In the genomic region with DNA sequence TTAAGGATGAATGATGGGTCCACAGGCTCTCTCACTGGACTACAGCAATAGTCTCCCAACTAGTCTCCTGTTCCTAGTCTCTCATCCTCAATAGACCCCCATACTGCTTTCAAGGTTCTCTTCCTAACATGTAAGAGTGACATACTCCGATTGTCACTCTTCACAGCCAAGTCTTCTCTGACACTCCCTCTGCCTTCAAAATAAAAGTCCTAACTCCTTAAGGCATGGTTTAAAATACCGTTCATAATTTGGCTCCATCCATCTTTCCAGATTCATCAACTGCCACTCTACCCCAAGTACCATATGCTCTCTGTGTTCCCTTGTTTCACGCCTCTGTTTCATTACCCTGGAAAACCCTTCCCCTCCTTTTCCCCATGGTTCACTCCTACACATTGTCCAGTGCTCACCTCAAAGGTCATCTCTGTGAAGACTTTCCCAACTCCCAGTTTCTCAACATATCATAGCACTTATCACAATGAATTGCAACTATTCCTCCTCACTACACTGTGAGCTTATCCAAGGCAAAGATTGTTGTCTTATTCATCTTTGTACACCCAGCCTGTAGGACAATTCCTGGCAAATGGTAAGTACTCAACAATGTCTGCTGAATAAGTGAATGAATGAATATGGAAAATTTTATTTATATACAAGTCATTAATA, we compare ENCODE assay signal across 16 cellular contexts. TPM values are rescaled to one million over a fixed set of nuclear protein-coding genes. Genes with fewer than 3 reads are reported as not detected.
DNase-seq lines count a peak whose midpoint lies in the region; ATAC-seq, FAIRE-seq and TF ChIP-seq lines count a peak whose summit lies in the region.
"Had no signal": no experiment of that assay in that cellular context is flagged by ENCODE, and none has a peak within 500 bp of the region (broad histone marks: within the 10 kb centered on the region; RNA-seq: fewer than 3 reads in every experiment).

No MANE protein-coding gene starts in this region.

- H3K4me3 Mint-ChIP-seq in activated CD8-positive, alpha-beta T cell treated with anti-CD3 and anti-CD28 coated beads for 36 hours, result no peak overlapping the region
- H3K4me3 Mint-ChIP-seq: CD8-positive, alpha-beta memory T cell; GM23338 had no signal

- POLR2A ChIA-PET in K562 (lab: Yijun Ruan, JAX), result no interaction called here
- POLR2A ChIA-PET in activated CD8-positive, alpha-beta T cell treated with anti-CD3 and anti-CD28 coated beads for 36 hours (lab: Charles Lee), result no interaction called here

- H4K8ac ChIP-seq in trophoblast cell (ENCODE audit: low read depth, low read length), result no peak overlapping the region

- no peak for TF ChIP-seq POLR2A in K562 (conservative IDR thresholded peaks at IDR 0.05)
- TF ChIP-seq POLR2A in adrenal gland (IDR thresholded peaks at IDR 0.05), result no peak

- 59 to 70% methylated on average over 3 of the region's 3 CpGs for WGBS in GM23248 (ENCODE audit: low coverage in 1 of 2, low lambda C conversion rate in 2 of 2, missing lambda C conversion rate in 2 of 2), 2 experiments
- WGBS in K562 (ENCODE audit: insufficient coverage, low coverage, missing lambda C conversion rate), result 0% methylated on average over 3 of the region's 3 CpGs
- WGBS in trophoblast cell (ENCODE audit: extremely low coverage, insufficient coverage, insufficient read length), result no CpG with 5 or more reads among the region's 3 CpGs
- WGBS in adrenal gland, 4 donors, result 65 to 86% (median 75%) methylated on average over 3 of the region's 3 CpGs

- H3K79me2 ChIP-seq in GM23248 (ENCODE audit: insufficient read depth) (no peaks in the 10 kb centered on the region), K562 (ENCODE audit: control insufficient read depth, insufficient read depth, low read length) (no peaks in the 10 kb centered on the region), trophoblast cell (ENCODE audit: control insufficient read depth, insufficient read depth, low read length, poor library complexity) (no peaks in the 10 kb centered on the region)

- no peaks in the 10 kb centered on the region for H3K9me2 ChIP-seq in GM23248 (ENCODE audit: insufficient read depth)

- H2AK5ac ChIP-seq in trophoblast cell (ENCODE audit: low read length), result no peak overlapping the region

- no peak for FAIRE-seq in K562 (lab: Jason Lieb, UNC)
- FAIRE-seq: GM12892 had no signal

- no peaks in the 10 kb centered on the region for H3K9me1 ChIP-seq in K562 (ENCODE audit: control insufficient read depth, insufficient read depth, low read length)

- no peak overlapping the region for H4K91ac ChIP-seq in trophoblast cell (ENCODE audit: low read depth, low read length)

- in situ Hi-C loops in GM23248 (cut with MboI) (no loop called here), K562 (cut with MboI) (no loop called here)

- H3K27me3 Mint-ChIP-seq in activated CD8-positive, alpha-beta T cell treated with anti-CD3 and anti-CD28 coated beads for 36 hours, result no peaks in the 10 kb centered on the region

- H3K36me3 ChIP-seq in GM23248 (ENCODE audit: low read depth), result peaks cover 6% of the 10 kb centered on the region; the same call in 1 of the 2 replicates
- no peaks in the 10 kb centered on the region for H3K36me3 ChIP-seq in K562 (ENCODE audit: control insufficient read depth, insufficient read depth, low read length)
- H3K36me3 ChIP-seq in trophoblast cell (ENCODE audit: control insufficient read depth in 1 of 2, insufficient read depth in 2 of 2, low read length in 2 of 2), result peaks cover 14 to 27% of the 10 kb centered on the region in 2 experiments
- peaks cover 0 to 47% of the 10 kb centered on the region in 2 donors for H3K36me3 ChIP-seq in adrenal gland (replicated peaks in 1 of 2)

- H3K4ac ChIP-seq in trophoblast cell (ENCODE audit: low read depth, low read length), result no peak overlapping the region

- H3K27me3 ChIP-seq in GM23248 (replicated peaks; ENCODE audit: insufficient read depth) (no peaks in the 10 kb centered on the region), K562 (ENCODE audit: control insufficient read depth in 2 of 2, insufficient read depth in 2 of 2, low read length in 2 of 2) (no peaks in the 10 kb centered on the region), trophoblast cell (ENCODE audit: insufficient read depth, low read length) (no peaks in the 10 kb centered on the region), adrenal gland (no peaks in the 10 kb centered on the region)

- no peak overlapping the region for H3K14ac ChIP-seq in trophoblast cell (ENCODE audit: low read length)

- CTCF ChIA-PET in K562 (lab: Yijun Ruan, JAX; ENCODE audit: low intra/inter-chr PET ratio), result no interaction called here
- CTCF ChIA-PET in activated CD8-positive, alpha-beta T cell treated with anti-CD3 and anti-CD28 coated beads for 36 hours (lab: Charles Lee), result no interaction called here

- no peak overlapping the region for H3K4me2 ChIP-seq in GM23248 (ENCODE audit: unreplicated experiment)
- H3K4me2 ChIP-seq in K562 (ENCODE audit: insufficient read depth, low read length), result no peak overlapping the region
- H3K4me2 ChIP-seq in trophoblast cell (ENCODE audit: low read length), result no peak overlapping the region
- H3K4me2 ChIP-seq: GM23338 had no signal

- peak overlapping the region; percentile 70; the same call in 1 of the 2 replicates for H3K27ac ChIP-seq in GM23248
- no peak overlapping the region for H3K27ac ChIP-seq in K562 (ENCODE audit: extremely low read depth, low read depth, low read length)
- no peak overlapping the region for H3K27ac ChIP-seq in trophoblast cell (ENCODE audit: low read depth, low read length)
- no peak overlapping the region for H3K27ac ChIP-seq in adrenal gland

- no peak overlapping the region for H2BK120ac ChIP-seq in trophoblast cell (ENCODE audit: insufficient read depth, low read length, poor library complexity)

- peaks cover 3% of the 10 kb centered on the region for H3K4me1 Mint-ChIP-seq in activated CD8-positive, alpha-beta T cell treated with anti-CD3 and anti-CD28 coated beads for 36 hours (ENCODE audit: low read depth)
- H3K4me1 Mint-ChIP-seq: CD8-positive, alpha-beta memory T cell; GM23338 had no signal

- no TSS peak for BruUV-seq in K562 (replicated peaks; lab: Mats Ljungman, UMichigan)

- H2BK12ac ChIP-seq in trophoblast cell (ENCODE audit: low read length), result no peak overlapping the region

- no peak for TF ChIP-seq EP300 in K562 (IDR thresholded peaks at IDR 0.05; ENCODE audit: low read length)

- peaks cover 27% of the 10 kb centered on the region for H3F3A ChIP-seq in GM23248 (ENCODE audit: insufficient read depth)

- H4K12ac ChIP-seq in trophoblast cell (ENCODE audit: low read depth, low read length), result no peak overlapping the region

- no peak overlapping the region for H3K4me3 ChIP-seq in GM23248
- no peak overlapping the region for H3K4me3 ChIP-seq in K562
- H3K4me3 ChIP-seq in trophoblast cell (ENCODE audit: low read depth, low read length), result no peak overlapping the region
- H3K4me3 ChIP-seq in adrenal gland, result no peak overlapping the region
- H3K4me3 ChIP-seq: GM23338, HAP-1 had no signal

- H3K4me1 ChIP-seq in GM23248 (ENCODE audit: insufficient read depth) (peaks cover 34% of the 10 kb centered on the region), K562 (replicated peaks in 1 of 2; ENCODE audit: control insufficient read depth in 2 of 2, insufficient read depth in 2 of 2, low read length in 2 of 2) (no peaks in the 10 kb centered on the region), trophoblast cell (ENCODE audit: control insufficient read depth in 1 of 2, insufficient read depth in 2 of 2, low read length in 2 of 2) (no peaks in the 10 kb centered on the region), adrenal gland (replicated peaks in 1 of 2) (no peaks in the 10 kb centered on the region)
- H3K4me1 ChIP-seq: Caco-2, HAP-1 had no signal

- H2AFZ ChIP-seq in GM23248, result no peak overlapping the region
- no peak overlapping the region for H2AFZ ChIP-seq in K562 (ENCODE audit: low read depth, low read length)
- H2AFZ ChIP-seq in trophoblast cell (ENCODE audit: insufficient read depth, low read length, poor library complexity), result no peak overlapping the region
- H2AFZ ChIP-seq: GM23338 had no signal

- no peak for TF ChIP-seq RAD21 in K562 (CRISPR knock-in tag; conservative IDR thresholded peaks at IDR 0.05 in 1 of 2, IDR thresholded peaks at IDR 0.05 in 1 of 2)

- H4K20me1 ChIP-seq in GM23248 (ENCODE audit: insufficient read depth) (no peaks in the 10 kb centered on the region), K562 (replicated peaks; ENCODE audit: control insufficient read depth, insufficient read depth, low read length) (no peaks in the 10 kb centered on the region)

- H3K23ac ChIP-seq in trophoblast cell (ENCODE audit: low read length), result no peak overlapping the region

- no peaks in the 10 kb centered on the region for H3K79me1 ChIP-seq in trophoblast cell (ENCODE audit: low read length)

- intact Hi-C loops in K562 (cut with micrococcal nuclease) (no loop called here), adrenal gland (cut with DNase I) (no loop called here)
- intact Hi-C loops in activated CD8-positive, alpha-beta T cell treated with anti-CD3 and anti-CD28 coated beads for 36 hours (cut with micrococcal nuclease), result no loop called here

- no peaks in the 10 kb centered on the region for H3K36me3 Mint-ChIP-seq in activated CD8-positive, alpha-beta T cell treated with anti-CD3 and anti-CD28 coated beads for 36 hours (ENCODE audit: low read depth)
- H3K36me3 Mint-ChIP-seq: CD8-positive, alpha-beta memory T cell had no signal

- H3K9me3 Mint-ChIP-seq in activated CD8-positive, alpha-beta T cell treated with anti-CD3 and anti-CD28 coated beads for 36 hours, result no peaks in the 10 kb centered on the region
- H3K9me3 Mint-ChIP-seq: CD8-positive, alpha-beta memory T cell; GM23338 had no signal

- H3K18ac ChIP-seq in trophoblast cell (ENCODE audit: low read length), result no peak overlapping the region

- H2BK5ac ChIP-seq in trophoblast cell (ENCODE audit: low read depth, low read length, poor library complexity), result no peak overlapping the region

- no peaks in the 10 kb centered on the region for H3K9me3 ChIP-seq in GM23248 (ENCODE audit: low read depth)
- no peaks in the 10 kb centered on the region for H3K9me3 ChIP-seq in K562 (replicated peaks; ENCODE audit: control insufficient read depth, insufficient read depth, low read depth, low read length)
- H3K9me3 ChIP-seq in trophoblast cell (ENCODE audit: insufficient read depth, low read depth, low read length), result no peaks in the 10 kb centered on the region
- no peaks in the 10 kb centered on the region for H3K9me3 ChIP-seq in adrenal gland (replicated peaks in 1 of 3)
- H3K9me3 ChIP-seq: Caco-2, HAP-1 had no signal

- ATAC-seq in K562, result no peak
- no peak for ATAC-seq in activated CD8-positive, alpha-beta T cell treated with anti-CD3 and anti-CD28 coated beads for 36 hours
- ATAC-seq in GM18498 (IDR thresholded peaks at IDR 0.05; ENCODE audit: unreplicated experiment), result no peak
- ATAC-seq: GM23338 had no signal

- TF ChIP-seq CTCF in K562 (IDR thresholded peaks at IDR 0.05 in 2 of 3, conservative IDR thresholded peaks at IDR 0.05 in 1 of 3; ENCODE audit: insufficient read depth in 2 of 3, low read depth in 1 of 3, low read length in 3 of 3) (no peak), adrenal gland (IDR thresholded peaks at IDR 0.05) (no peak)
- TF ChIP-seq CTCF in activated CD8-positive, alpha-beta T cell treated with anti-CD3 and anti-CD28 coated beads for 36 hours (IDR thresholded peaks at IDR 0.05), result no peak

- H3K9ac ChIP-seq in GM23248 (no peak overlapping the region), K562 (ENCODE audit: insufficient read depth in 1 of 2, low read depth in 2 of 2, low read length in 2 of 2) (no peak overlapping the region), trophoblast cell (ENCODE audit: low read length) (no peak overlapping the region)

- H3K27ac Mint-ChIP-seq in activated CD8-positive, alpha-beta T cell treated with anti-CD3 and anti-CD28 coated beads for 36 hours, result no peak overlapping the region
- H3K27ac Mint-ChIP-seq: CD8-positive, alpha-beta memory T cell; GM23338 had no signal

- DNase-seq in GM23248, result no peak
- peak; percentile 28 for DNase-seq in M059J (ENCODE audit: low read depth)
- no peak for DNase-seq in K562 (ENCODE audit: extremely low read depth in 1 of 4, low spot score in 3 of 4)
- DNase-seq in trophoblast cell, result peak; percentile 16 to 65
- DNase-seq in activated CD8-positive, alpha-beta T cell treated with anti-CD3 and anti-CD28 coated beads for 36 hours, result no peak
- no peak for DNase-seq in adrenal gland
- no peak for DNase-seq in SKM-1 (lab: John Stamatoyannopoulos, UW; ENCODE audit: unreplicated experiment)
- DNase-seq: Caco-2; CD8-positive, alpha-beta memory T cell; DND-41; GDM1; KG1 had no signal

RNA-seq across cellular contexts. Expression of a gene that starts 26.0 kb away (rescaled TPM):
- total RNA-seq in GM23248 (2014; rRNA removed; shearing (Covaris generic)), result 36.9 and 40.7 TPM in 2 replicates
- polyA plus RNA-seq in GM23248 (2016; fragmentation: Nextera tagmentation; extraction: Ambion mirVana), result 36.3 and 38.5 TPM in 2 replicates
- 95.1 and 142 TPM in 2 replicates for total RNA-seq in M059J (2014; rRNA removed; shearing (Covaris generic))
- 0.42 and 1.4 TPM in 2 replicates for total RNA-seq in K562 (2011; cell fraction: chromatin; rRNA removed; ENCODE audit: low replicate concordance)
- total RNA-seq in K562 (2011; cell fraction: nucleolus; rRNA removed), result 0.13 and 0.17 TPM in 2 replicates
- total RNA-seq in K562 (2011; cell fraction: nucleoplasm; rRNA removed), result 0.37 and 0.38 TPM in 2 replicates
- total RNA-seq in K562 (2014; rRNA removed), result 1.1 and 1.7 TPM in 2 replicates
- 2.0 and 2.6 TPM in 2 replicates for total RNA-seq in K562 (2014; rRNA removed; fragmentation: Illumina TruSeq; extraction: Trizol)
- 3.0 and 3.1 TPM in 2 replicates for total RNA-seq in K562 (2015; rRNA removed; fragmentation: Illumina TruSeq; extraction: Trizol)
- 1.7 TPM in 2 replicates for total RNA-seq in K562 (2021)
- polyA plus RNA-seq in K562 (2011; rRNA removed), result 0.68 and 2.9 TPM in 2 replicates
- polyA plus RNA-seq in K562 (2011; cell fraction: cytosol; rRNA removed), result 0.27 and 0.34 TPM in 2 replicates
- polyA plus RNA-seq in K562 (2011; cell fraction: nucleus; rRNA removed), result 0.25 and 0.48 TPM in 2 replicates
- polyA plus RNA-seq in K562 (2012), result 2.1 and 2.3 TPM in 2 replicates
- 1.8 and 2.4 TPM in 2 replicates for polyA plus RNA-seq in K562 (2014; fragmentation: Illumina TruSeq; extraction: Trizol)
- polyA plus RNA-seq in K562 (2014; fragmentation: Nextera tagmentation; extraction: Ambion mirVana), result under 1 TPM; 0.42 to 0.52 TPM
- 1.8 and 2.0 TPM in 2 replicates for polyA plus RNA-seq in K562 (2014; rRNA removed)
- polyA minus RNA-seq in K562 (2011; rRNA and poly(A)+ RNA removed), result 1.2 and 2.8 TPM in 2 replicates
- polyA minus RNA-seq in K562 (2011; cell fraction: cytosol; rRNA and poly(A)+ RNA removed), result 0.73 and 1.0 TPM in 2 replicates
- 0.67 and 0.78 TPM in 2 replicates for polyA minus RNA-seq in K562 (2011; cell fraction: nucleus; rRNA and poly(A)+ RNA removed)
- polyA plus RNA-seq in trophoblast cell (2013), result 68.6 and 70.1 TPM in 2 replicates
- under 1 TPM; 0.25 to 0.34 TPM for total RNA-seq in activated CD8-positive, alpha-beta T cell treated with anti-CD3 and anti-CD28 coated beads for 36 hours
- 100 to 1,000 TPM in 5 of 8 donors, 10 to 100 TPM in 3; 85.2 to 160 (median 110) TPM for total RNA-seq in adrenal gland
- 100 to 1,000 TPM in 1 of 3 donors, 10 to 100 TPM in 2; 31.0 to 117 (median 37.0) TPM for polyA plus RNA-seq in adrenal gland

RNA-seq across cellular contexts. Expression of a gene that starts 42.8 kb away (rescaled TPM):
- 13.0 and 17.2 TPM in 2 replicates for total RNA-seq in GM23248 (2014; rRNA removed; shearing (Covaris generic))
- polyA plus RNA-seq in GM23248 (2016; fragmentation: Nextera tagmentation; extraction: Ambion mirVana), result 10.5 and 10.6 TPM in 2 replicates
- 31.8 and 44.7 TPM in 2 replicates for total RNA-seq in M059J (2014; rRNA removed; shearing (Covaris generic))
- total RNA-seq in K562 (2011; cell fraction: chromatin; rRNA removed; ENCODE audit: low replicate concordance), result 22.0 and 56.3 TPM in 2 replicates
- total RNA-seq in K562 (2011; cell fraction: nucleolus; rRNA removed), result 11.2 and 14.5 TPM in 2 replicates
- total RNA-seq in K562 (2011; cell fraction: nucleoplasm; rRNA removed), result 26.0 and 42.4 TPM in 2 replicates
- total RNA-seq in K562 (2014; rRNA removed), result 5.9 and 6.1 TPM in 2 replicates
- total RNA-seq in K562 (2014; rRNA removed; fragmentation: Illumina TruSeq; extraction: Trizol), result 11.7 and 13.2 TPM in 2 replicates
- 10.6 and 11.9 TPM in 2 replicates for total RNA-seq in K562 (2015; rRNA removed; fragmentation: Illumina TruSeq; extraction: Trizol)
- 12.3 and 12.4 TPM in 2 replicates for total RNA-seq in K562 (2021)
- polyA plus RNA-seq in K562 (2011; rRNA removed), result 20.0 and 23.4 TPM in 2 replicates
- 7.4 and 12.6 TPM in 2 replicates for polyA plus RNA-seq in K562 (2011; cell fraction: cytosol; rRNA removed)
- polyA plus RNA-seq in K562 (2011; cell fraction: nucleus; rRNA removed), result 58.0 and 62.5 TPM in 2 replicates
- polyA plus RNA-seq in K562 (2012), result 8.2 and 10.6 TPM in 2 replicates
- polyA plus RNA-seq in K562 (2014; fragmentation: Illumina TruSeq; extraction: Trizol), result 15.0 and 16.0 TPM in 2 replicates
- 1 to 10 TPM; 2.2 to 3.7 TPM for polyA plus RNA-seq in K562 (2014; fragmentation: Nextera tagmentation; extraction: Ambion mirVana)
- 14.3 and 14.4 TPM in 2 replicates for polyA plus RNA-seq in K562 (2014; rRNA removed)
- polyA minus RNA-seq in K562 (2011; rRNA and poly(A)+ RNA removed), result 18.4 and 19.8 TPM in 2 replicates
- 6.4 and 7.3 TPM in 2 replicates for polyA minus RNA-seq in K562 (2011; cell fraction: cytosol; rRNA and poly(A)+ RNA removed)
- 11.6 and 19.3 TPM in 2 replicates for polyA minus RNA-seq in K562 (2011; cell fraction: nucleus; rRNA and poly(A)+ RNA removed)
- 19.8 and 20.1 TPM in 2 replicates for polyA plus RNA-seq in trophoblast cell (2013)
- 1 to 10 TPM; 2.0 to 2.2 TPM for total RNA-seq in activated CD8-positive, alpha-beta T cell treated with anti-CD3 and anti-CD28 coated beads for 36 hours
- total RNA-seq in adrenal gland, result 10 to 100 TPM; 28.7 to 48.6 (median 34.3) TPM
- polyA plus RNA-seq in adrenal gland, result 10 to 100 TPM; 24.2 to 48.4 (median 36.7) TPM

Comparison
In these comparisons a context has a peak if more than half of its experiments do, and no peak if none do; other contexts are left out.
1. DNase-seq: peak in M059J (single experiment) and trophoblast cell (2 of 2); none in GM23248 (single experiment), K562 (0 of 4), activated CD8-positive, alpha-beta T cell treated with anti-CD3 and anti-CD28 coated beads for 36 hours (single experiment), adrenal gland (0 of 7) and SKM-1 (single experiment).